Comparison of ENCODE assay signal across 15 cellular contexts in genomic region chr9:77019810-77020437, GRCh38. TPM values are rescaled to one million over a fixed set of nuclear protein-coding genes. Genes with fewer than 3 reads are reported as not detected.
DNase-seq lines count a peak whose midpoint lies in the region; ATAC-seq and TF ChIP-seq lines count a peak whose summit lies in the region.
"Had no signal": no experiment of that assay in that cellular context is flagged by ENCODE, and none has a peak within 500 bp of the region (broad histone marks: within the 10 kb centered on the region; RNA-seq: fewer than 3 reads in every experiment).

No MANE protein-coding gene starts in this region.

- no peak for ATAC-seq in GM18511 (IDR thresholded peaks at IDR 0.05; ENCODE audit: unreplicated experiment)
- no peak for ATAC-seq in GM21528 (IDR thresholded peaks at IDR 0.05; ENCODE audit: low FRiP score, unreplicated experiment)
- ATAC-seq in HG02763 (IDR thresholded peaks at IDR 0.05; ENCODE audit: unreplicated experiment): no peak
- ATAC-seq: activated CD4-positive, CD25-positive, alpha-beta regulatory T cell treated with anti-CD3 and anti-CD28 coated beads, Interleukin-2, amount 50 U/mL, for 24 hours; HCT116 had no signal

- H3K4me1 Mint-ChIP-seq in osteocyte (ENCODE audit: unreplicated experiment): peaks cover 44% of the 10 kb centered on the region

- H3K4me3 Mint-ChIP-seq in osteocyte (ENCODE audit: unreplicated experiment): peak overlapping the region; percentile 22

- H3K27me3 Mint-ChIP-seq in osteocyte (ENCODE audit: unreplicated experiment): peaks cover 90% of the 10 kb centered on the region

- no peak overlapping the region for H3K27ac Mint-ChIP-seq in osteocyte (ENCODE audit: unreplicated experiment)

- DNase-seq in DMS 273 (lab: John Stamatoyannopoulos, UW; ENCODE audit: unreplicated experiment) (peak; percentile 27), DMS 273 treated with DMSO at 0.1 percent for 48 hours (lab: John Stamatoyannopoulos, UW) (no peak), NCI-H345 (lab: John Stamatoyannopoulos, UW) (peak; percentile 17), ecto neural progenitor cell (ENCODE audit: low spot score) (peak; percentile 54), osteocyte (ENCODE audit: extremely low spot score, unreplicated experiment) (peak; percentile 80)
- DNase-seq: GF-D8, NCI-H226 had no signal

- H3K9me3 Mint-ChIP-seq in osteocyte (ENCODE audit: unreplicated experiment): no peaks in the 10 kb centered on the region

- TF ChIP-seq CTCF in osteocyte (IDR thresholded peaks at IDR 0.05): no peak

- no peaks in the 10 kb centered on the region for H3K36me3 Mint-ChIP-seq in osteocyte (ENCODE audit: unreplicated experiment)

RNA-seq across cellular contexts. Expression of gene FOXB2, which starts 0.5 kb away (rescaled TPM):
- not detected in 2 replicates for total RNA-seq in osteocyte
- total RNA-seq: aorta, LHCN-M2, upper lobe of left lung had no signal
